In the genomic region with DNA sequence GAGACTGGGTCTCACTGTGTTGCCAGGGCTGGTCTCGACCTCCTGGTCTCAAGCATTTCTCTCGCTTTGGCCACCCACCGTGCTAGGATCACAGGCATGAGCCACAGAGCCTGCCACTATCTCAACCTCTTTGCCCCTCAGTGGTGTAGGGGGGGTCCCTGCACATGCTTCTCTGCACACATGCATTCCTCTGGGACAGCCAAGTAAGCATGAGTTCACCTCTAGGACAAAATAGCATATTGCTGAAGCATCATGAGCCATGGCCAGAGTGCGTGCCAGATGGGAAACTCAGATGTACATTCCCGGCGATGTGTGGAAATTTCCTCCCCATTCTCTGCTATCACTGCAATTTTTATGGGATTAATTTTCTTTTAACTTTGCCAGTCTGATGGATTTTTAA, we compare ENCODE assay signal across 21 cellular contexts. TPM values are rescaled to one million over a fixed set of nuclear protein-coding genes. Genes with fewer than 3 reads are reported as not detected.
DNase-seq lines count a peak whose midpoint lies in the region; ATAC-seq, FAIRE-seq and TF ChIP-seq lines count a peak whose summit lies in the region.
"Had no signal": no experiment of that assay in that cellular context is flagged by ENCODE, and none has a peak within 500 bp of the region (broad histone marks: within the 10 kb centered on the region; RNA-seq: fewer than 3 reads in every experiment).

No MANE protein-coding gene starts in this region.

- FAIRE-seq in astrocyte (lab: Jason Lieb, UNC) = peak; percentile 85

- H3K9me3 ChIP-seq in HEK293 (ENCODE audit: control insufficient read depth, insufficient read depth, low read depth, low read length) (no peaks in the 10 kb centered on the region), astrocyte (ENCODE audit: insufficient read depth, low read depth, low read length) (no peaks in the 10 kb centered on the region), sigmoid colon (no peaks in the 10 kb centered on the region)
- H3K9me3 ChIP-seq: adrenal gland, colonic mucosa had no signal

- no peak for TF ChIP-seq CTCF in AG09309 (IDR thresholded peaks at IDR 0.05; ENCODE audit: control insufficient read depth, insufficient read depth, low read depth, low read length, missing control alignments)
- TF ChIP-seq CTCF in HEK293 (tag by site-specific recombination; IDR thresholded peaks at IDR 0.05) = no peak
- TF ChIP-seq CTCF in astrocyte (IDR thresholded peaks at IDR 0.05; ENCODE audit: insufficient read depth, low read depth, low read length) = no peak
- no peak for TF ChIP-seq CTCF in glutamatergic neuron (IDR thresholded peaks at IDR 0.05; ENCODE audit: partially characterized antibody, unreplicated experiment)
- TF ChIP-seq CTCF in sigmoid colon (IDR thresholded peaks at IDR 0.05) = no peak

- peak overlapping the region; percentile 37 for H3K4me2 ChIP-seq in astrocyte (ENCODE audit: low read length)
- H3K4me2 ChIP-seq: hepatocyte, KMS-11, neural progenitor cell had no signal

- H3K9me3 Mint-ChIP-seq in astrocyte (ENCODE audit: unreplicated experiment) = no peaks in the 10 kb centered on the region
- peaks cover 10% of the 10 kb centered on the region for H3K9me3 Mint-ChIP-seq in glutamatergic neuron (ENCODE audit: unreplicated experiment)
- H3K9me3 Mint-ChIP-seq: activated T-helper 2 cell treated with anti-CD3 and anti-CD28 coated beads, Interferon-gamma antibody, Interleukin-2, Interleukin-4, amounts not matched to agents 10 μg/mL and 5 μg/mL and 100 μg/mL, durations not matched to agents 14 hours and 24 hours and 36 hours; mesothelial cell of epicardium; neural progenitor cell had no signal

- no peak overlapping the region for H3K4me3 ChIP-seq in AG09309 (ENCODE audit: control insufficient read depth, low read depth, low read length)
- H3K4me3 ChIP-seq in HEK293 (ENCODE audit: low read depth, low read length) = no peak overlapping the region
- no peak overlapping the region for H3K4me3 ChIP-seq in astrocyte (ENCODE audit: insufficient read depth, low read depth, low read length)
- no peak overlapping the region for H3K4me3 ChIP-seq in sigmoid colon
- H3K4me3 ChIP-seq: adrenal gland, colonic mucosa, hepatocyte, neural progenitor cell had no signal

- ATAC-seq in GM18907 (IDR thresholded peaks at IDR 0.05; ENCODE audit: unreplicated experiment) = no peak
- ATAC-seq: Panc1 had no signal

- H3K4me3 Mint-ChIP-seq in astrocyte (ENCODE audit: unreplicated experiment) (no peak overlapping the region), glutamatergic neuron (ENCODE audit: unreplicated experiment) (no peak overlapping the region)
- H3K4me3 Mint-ChIP-seq: mesothelial cell of epicardium, neural progenitor cell had no signal

- POLR2A ChIA-PET in HEK293 (lab: Yijun Ruan, JAX) = no interaction called here

- no peaks in the 10 kb centered on the region for H3K79me2 ChIP-seq in astrocyte (ENCODE audit: insufficient read depth, low read length)
- H3K79me2 ChIP-seq: hepatocyte had no signal

- intact Hi-C loops in sigmoid colon (cut with DNase I) = no loop called here

- H3K9ac ChIP-seq in astrocyte (ENCODE audit: low read length) = peak overlapping the region; percentile 29
- H3K9ac ChIP-seq: KMS-11, neural progenitor cell had no signal

- no peak overlapping the region for H2AFZ ChIP-seq in astrocyte (ENCODE audit: low read depth, low read length)
- H2AFZ ChIP-seq: hepatocyte, neural progenitor cell had no signal

- TF ChIP-seq EP300 in sigmoid colon (IDR thresholded peaks at IDR 0.05) = no peak

- DNase-seq in AG09309 (ENCODE audit: low read depth) (peak; percentile 25), astrocyte (ENCODE audit: low read depth) (peak; percentile 69), glutamatergic neuron (no peak), sigmoid colon (no peak), Ammon's horn (ENCODE audit: low spot score) (no peak), UCSD-AML1 (lab: John Stamatoyannopoulos, UW; ENCODE audit: unreplicated experiment) (no peak)
- DNase-seq: ACHN; activated CD8-positive, alpha-beta memory T cell treated with anti-CD3 and anti-CD28 coated beads for 24 hours; adrenal gland; Calu3; colonic mucosa; NCI-H82 had no signal

- WGBS in sigmoid colon, 2 donors = 98% methylated on average over 6 of the region's 6 CpGs

- H3K27ac Mint-ChIP-seq in astrocyte (ENCODE audit: unreplicated experiment) (no peak overlapping the region), glutamatergic neuron (ENCODE audit: unreplicated experiment) (peak overlapping the region; percentile 2)
- H3K27ac Mint-ChIP-seq: activated T-helper 2 cell treated with anti-CD3 and anti-CD28 coated beads, Interferon-gamma antibody, Interleukin-2, Interleukin-4, amounts not matched to agents 10 μg/mL and 5 μg/mL and 100 μg/mL, durations not matched to agents 14 hours and 24 hours and 36 hours; mesothelial cell of epicardium; neural progenitor cell had no signal

- H3K27me3 Mint-ChIP-seq in astrocyte (ENCODE audit: low read depth, unreplicated experiment) (no peaks in the 10 kb centered on the region), glutamatergic neuron (ENCODE audit: unreplicated experiment) (peaks cover 10% of the 10 kb centered on the region)

- H3K27ac ChIP-seq in HEK293 (ENCODE audit: extremely low read depth, low read depth, low read length) = no peak overlapping the region
- H3K27ac ChIP-seq in astrocyte (ENCODE audit: low read depth, low read length) = peak overlapping the region; percentile 24
- no peak overlapping the region for H3K27ac ChIP-seq in sigmoid colon
- H3K27ac ChIP-seq: adrenal gland, colonic mucosa, hepatocyte, KMS-11, neural progenitor cell, VCaP had no signal

- no peak for TF ChIP-seq POLR2A in sigmoid colon (IDR thresholded peaks at IDR 0.05)

- no peaks in the 10 kb centered on the region for H3K4me1 ChIP-seq in HEK293 (ENCODE audit: control insufficient read depth, insufficient read depth, low read length)
- peaks cover 3% of the 10 kb centered on the region for H3K4me1 ChIP-seq in astrocyte (ENCODE audit: insufficient read depth, low read length)
- H3K4me1 ChIP-seq in sigmoid colon = no peaks in the 10 kb centered on the region
- H3K4me1 ChIP-seq: adrenal gland, colonic mucosa, neural progenitor cell had no signal

- H4K20me1 ChIP-seq in astrocyte (ENCODE audit: insufficient read depth, low read length) = no peaks in the 10 kb centered on the region

- CTCF ChIA-PET in HEK293 (lab: Yijun Ruan, JAX) = no interaction called here

- peaks cover 13% of the 10 kb centered on the region for H3K36me3 Mint-ChIP-seq in astrocyte (ENCODE audit: low read depth, unreplicated experiment)
- H3K36me3 Mint-ChIP-seq in glutamatergic neuron (ENCODE audit: unreplicated experiment) = no peaks in the 10 kb centered on the region

- no peaks in the 10 kb centered on the region for H3K4me1 Mint-ChIP-seq in astrocyte (ENCODE audit: low read depth, unreplicated experiment)
- H3K4me1 Mint-ChIP-seq in glutamatergic neuron (ENCODE audit: low read depth, unreplicated experiment) = peaks cover 16% of the 10 kb centered on the region
- H3K4me1 Mint-ChIP-seq: mesothelial cell of epicardium, neural progenitor cell had no signal

- H3K27me3 ChIP-seq in astrocyte (ENCODE audit: insufficient read depth, low read length) (no peaks in the 10 kb centered on the region), sigmoid colon (no peaks in the 10 kb centered on the region)
- H3K27me3 ChIP-seq: adrenal gland, colonic mucosa, hepatocyte, neural progenitor cell had no signal

- H3K36me3 ChIP-seq in HEK293 (ENCODE audit: control insufficient read depth in 2 of 2, insufficient read depth in 1 of 2, low read length in 2 of 2) (peaks cover 58 to 85% of the 10 kb centered on the region in 2 experiments), astrocyte (ENCODE audit: insufficient read depth, low read length) (peaks cover 12% of the 10 kb centered on the region), sigmoid colon (peaks cover 0 to 18% (median 2%) of the 10 kb centered on the region in 4 donors)
- H3K36me3 ChIP-seq: adrenal gland, colonic mucosa, neural progenitor cell had no signal

TF ChIP-seq in HEK293, 187 proteins besides CTCF, POLR2A, EP300 and RAD21:
- no peak for TF ChIP-seq ZNF792 (tag by site-specific recombination; IDR thresholded peaks at IDR 0.05)
- 0 out of 2 replicates have a peak, but pooled peaks have one; percentile 6 for TF ChIP-seq PRDM1 (tag by site-specific recombination; IDR thresholded peaks at IDR 0.05)
- no peak for TF ChIP-seq ZNF37A (tag by site-specific recombination; IDR thresholded peaks at IDR 0.05)

RNA-seq across cellular contexts. Expression of a gene that starts 23.1 kb away (rescaled TPM):
- total RNA-seq in astrocyte (7.2 and 8.5 TPM in 2 replicates), glutamatergic neuron (ENCODE audit: unreplicated experiment) (20.5 TPM), sigmoid colon (1 to 10 TPM; 3.6 to 5.5 (median 4.1) TPM)
- 10 to 100 TPM in 2 of 3 donors, 1 to 10 TPM in 1; 5.4 to 19.1 (median 10.6) TPM for polyA plus RNA-seq in sigmoid colon

RNA-seq across cellular contexts. Expression of a gene that starts 25.2 kb away (rescaled TPM):
- total RNA-seq in astrocyte (101 and 102 TPM in 2 replicates), glutamatergic neuron (ENCODE audit: unreplicated experiment) (56.3 TPM), sigmoid colon (10 to 100 TPM; 28.5 to 33.9 (median 32.2) TPM)
- polyA plus RNA-seq in sigmoid colon = 10 to 100 TPM; 37.9 to 47.4 (median 45.0) TPM

RNA-seq across cellular contexts. Expression of a gene that starts 32.1 kb away (rescaled TPM):
- 61.0 and 63.6 TPM in 2 replicates for total RNA-seq in astrocyte
- total RNA-seq in glutamatergic neuron (ENCODE audit: unreplicated experiment) = 47.9 TPM
- 100 to 1,000 TPM in 1 of 4 donors, 10 to 100 TPM in 3; 47.1 to 103 (median 62.7) TPM for total RNA-seq in sigmoid colon
- 100 to 1,000 TPM in 2 of 3 donors, 10 to 100 TPM in 1; 96.3 to 160 (median 114) TPM for polyA plus RNA-seq in sigmoid colon

RNA-seq across cellular contexts. Expression of a gene that starts 46.6 kb away (rescaled TPM):
- total RNA-seq in astrocyte = 78.9 and 79.8 TPM in 2 replicates
- total RNA-seq in glutamatergic neuron (ENCODE audit: unreplicated experiment) = 118 TPM
- total RNA-seq in sigmoid colon = 10 to 100 TPM; 31.0 to 45.5 (median 40.4) TPM
- 10 to 100 TPM; 19.8 to 78.2 (median 22.2) TPM for polyA plus RNA-seq in sigmoid colon

Comparison
In these comparisons a context has a peak if more than half of its experiments do, and no peak if none do; other contexts are left out.
1. DNase-seq: peak in AG09309 (single experiment) and astrocyte (single experiment); none in glutamatergic neuron (single experiment), sigmoid colon (single experiment), Ammon's horn (single experiment) and UCSD-AML1 (single experiment).